Comparison of ENCODE assay signal across 1 cellular context in the genomic region with DNA sequence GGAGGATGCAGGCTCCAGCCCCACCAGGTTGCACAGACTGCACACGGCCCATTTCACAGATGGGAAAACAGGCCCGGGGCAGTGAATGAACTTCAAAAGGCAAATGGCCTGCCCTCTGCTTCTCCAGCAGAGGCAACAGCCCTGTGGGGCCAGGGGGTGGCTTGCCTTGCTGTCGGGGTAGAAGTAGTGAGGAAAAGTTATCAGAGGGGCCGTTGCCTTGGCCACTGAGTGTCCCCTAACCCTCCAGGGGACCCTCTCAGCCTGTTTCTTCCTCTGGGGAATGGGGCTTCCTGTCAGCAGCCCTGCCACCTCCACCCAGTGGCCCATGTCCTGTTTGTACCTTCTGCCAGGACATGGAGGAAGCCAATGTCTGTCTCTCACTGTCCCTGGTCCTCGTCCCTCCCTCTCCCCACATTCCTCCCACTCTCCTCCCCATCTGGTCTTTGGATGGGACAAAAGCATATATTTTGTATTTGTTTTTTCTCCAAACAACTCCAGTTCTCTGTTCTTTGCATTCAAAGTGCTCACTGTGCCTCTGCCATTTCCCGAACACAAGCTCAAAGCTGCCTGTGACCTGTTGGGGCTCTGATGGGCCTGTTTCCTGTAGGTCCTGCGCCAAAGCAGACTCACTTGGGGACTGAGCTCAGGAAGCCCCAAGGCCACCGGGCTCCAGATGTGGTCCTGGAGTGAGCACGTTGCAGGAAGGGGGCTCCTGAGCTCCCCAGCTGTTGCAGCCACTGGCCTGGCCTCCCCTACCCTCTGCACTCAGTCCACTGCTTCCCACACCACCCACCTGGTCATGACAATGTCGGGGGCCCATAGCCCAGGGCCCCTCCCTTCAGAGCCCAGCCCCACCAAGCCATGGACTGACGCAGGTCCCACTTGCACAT.
TF ChIP-seq lines count a peak whose summit lies in the region.

No MANE protein-coding gene starts in this region.

TF ChIP-seq in WTC11, 78 proteins besides CTCF, POLR2A, EP300 and RAD21 (continued from another document):
- TF ChIP-seq, protein P1, sequence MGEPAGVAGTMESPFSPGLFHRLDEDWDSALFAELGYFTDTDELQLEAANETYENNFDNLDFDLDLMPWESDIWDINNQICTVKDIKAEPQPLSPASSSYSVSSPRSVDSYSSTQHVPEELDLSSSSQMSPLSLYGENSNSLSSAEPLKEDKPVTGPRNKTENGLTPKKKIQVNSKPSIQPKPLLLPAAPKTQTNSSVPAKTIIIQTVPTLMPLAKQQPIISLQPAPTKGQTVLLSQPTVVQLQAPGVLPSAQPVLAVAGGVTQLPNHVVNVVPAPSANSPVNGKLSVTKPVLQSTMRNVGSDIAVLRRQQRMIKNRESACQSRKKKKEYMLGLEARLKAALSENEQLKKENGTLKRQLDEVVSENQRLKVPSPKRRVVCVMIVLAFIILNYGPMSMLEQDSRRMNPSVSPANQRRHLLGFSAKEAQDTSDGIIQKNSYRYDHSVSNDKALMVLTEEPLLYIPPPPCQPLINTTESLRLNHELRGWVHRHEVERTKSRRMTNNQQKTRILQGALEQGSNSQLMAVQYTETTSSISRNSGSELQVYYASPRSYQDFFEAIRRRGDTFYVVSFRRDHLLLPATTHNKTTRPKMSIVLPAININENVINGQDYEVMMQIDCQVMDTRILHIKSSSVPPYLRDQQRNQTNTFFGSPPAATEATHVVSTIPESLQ (CRISPR knock-in tag; IDR thresholded peaks at IDR 0.05) = no peak
- TF ChIP-seq SMAD3 (CRISPR knock-in tag; IDR thresholded peaks at IDR 0.05; ENCODE audit: borderline replicate concordance) (no peak), ZNF232 (CRISPR knock-in tag; IDR thresholded peaks at IDR 0.05) (no peak), EMX1 (CRISPR knock-in tag; IDR thresholded peaks at IDR 0.05) (no peak), TP53 (CRISPR knock-in tag; IDR thresholded peaks at IDR 0.05) (no peak), ATF1 (CRISPR knock-in tag; IDR thresholded peaks at IDR 0.05) (no peak), CBFB (CRISPR knock-in tag; IDR thresholded peaks at IDR 0.05; ENCODE audit: low read depth) (no peak), IRF2 (CRISPR knock-in tag; IDR thresholded peaks at IDR 0.05; ENCODE audit: borderline replicate concordance, low read depth) (no peak)
- TF ChIP-seq, protein P2, sequence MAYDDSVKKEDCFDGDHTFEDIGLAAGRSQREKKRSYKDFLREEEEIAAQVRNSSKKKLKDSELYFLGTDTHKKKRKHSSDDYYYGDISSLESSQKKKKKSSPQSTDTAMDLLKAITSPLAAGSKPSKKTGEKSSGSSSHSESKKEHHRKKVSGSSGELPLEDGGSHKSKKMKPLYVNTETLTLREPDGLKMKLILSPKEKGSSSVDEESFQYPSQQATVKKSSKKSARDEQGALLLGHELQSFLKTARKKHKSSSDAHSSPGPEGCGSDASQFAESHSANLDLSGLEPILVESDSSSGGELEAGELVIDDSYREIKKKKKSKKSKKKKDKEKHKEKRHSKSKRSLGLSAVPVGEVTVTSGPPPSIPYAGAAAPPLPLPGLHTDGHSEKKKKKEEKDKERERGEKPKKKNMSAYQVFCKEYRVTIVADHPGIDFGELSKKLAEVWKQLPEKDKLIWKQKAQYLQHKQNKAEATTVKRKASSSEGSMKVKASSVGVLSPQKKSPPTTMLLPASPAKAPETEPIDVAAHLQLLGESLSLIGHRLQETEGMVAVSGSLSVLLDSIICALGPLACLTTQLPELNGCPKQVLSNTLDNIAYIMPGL (CRISPR knock-in tag; IDR thresholded peaks at IDR 0.05) = no peak
- TF ChIP-seq, protein P3, sequence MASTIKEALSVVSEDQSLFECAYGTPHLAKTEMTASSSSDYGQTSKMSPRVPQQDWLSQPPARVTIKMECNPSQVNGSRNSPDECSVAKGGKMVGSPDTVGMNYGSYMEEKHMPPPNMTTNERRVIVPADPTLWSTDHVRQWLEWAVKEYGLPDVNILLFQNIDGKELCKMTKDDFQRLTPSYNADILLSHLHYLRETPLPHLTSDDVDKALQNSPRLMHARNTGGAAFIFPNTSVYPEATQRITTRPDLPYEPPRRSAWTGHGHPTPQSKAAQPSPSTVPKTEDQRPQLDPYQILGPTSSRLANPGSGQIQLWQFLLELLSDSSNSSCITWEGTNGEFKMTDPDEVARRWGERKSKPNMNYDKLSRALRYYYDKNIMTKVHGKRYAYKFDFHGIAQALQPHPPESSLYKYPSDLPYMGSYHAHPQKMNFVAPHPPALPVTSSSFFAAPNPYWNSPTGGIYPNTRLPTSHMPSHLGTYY (CRISPR knock-in tag; IDR thresholded peaks at IDR 0.05) = no peak
- TF ChIP-seq, protein P4, sequence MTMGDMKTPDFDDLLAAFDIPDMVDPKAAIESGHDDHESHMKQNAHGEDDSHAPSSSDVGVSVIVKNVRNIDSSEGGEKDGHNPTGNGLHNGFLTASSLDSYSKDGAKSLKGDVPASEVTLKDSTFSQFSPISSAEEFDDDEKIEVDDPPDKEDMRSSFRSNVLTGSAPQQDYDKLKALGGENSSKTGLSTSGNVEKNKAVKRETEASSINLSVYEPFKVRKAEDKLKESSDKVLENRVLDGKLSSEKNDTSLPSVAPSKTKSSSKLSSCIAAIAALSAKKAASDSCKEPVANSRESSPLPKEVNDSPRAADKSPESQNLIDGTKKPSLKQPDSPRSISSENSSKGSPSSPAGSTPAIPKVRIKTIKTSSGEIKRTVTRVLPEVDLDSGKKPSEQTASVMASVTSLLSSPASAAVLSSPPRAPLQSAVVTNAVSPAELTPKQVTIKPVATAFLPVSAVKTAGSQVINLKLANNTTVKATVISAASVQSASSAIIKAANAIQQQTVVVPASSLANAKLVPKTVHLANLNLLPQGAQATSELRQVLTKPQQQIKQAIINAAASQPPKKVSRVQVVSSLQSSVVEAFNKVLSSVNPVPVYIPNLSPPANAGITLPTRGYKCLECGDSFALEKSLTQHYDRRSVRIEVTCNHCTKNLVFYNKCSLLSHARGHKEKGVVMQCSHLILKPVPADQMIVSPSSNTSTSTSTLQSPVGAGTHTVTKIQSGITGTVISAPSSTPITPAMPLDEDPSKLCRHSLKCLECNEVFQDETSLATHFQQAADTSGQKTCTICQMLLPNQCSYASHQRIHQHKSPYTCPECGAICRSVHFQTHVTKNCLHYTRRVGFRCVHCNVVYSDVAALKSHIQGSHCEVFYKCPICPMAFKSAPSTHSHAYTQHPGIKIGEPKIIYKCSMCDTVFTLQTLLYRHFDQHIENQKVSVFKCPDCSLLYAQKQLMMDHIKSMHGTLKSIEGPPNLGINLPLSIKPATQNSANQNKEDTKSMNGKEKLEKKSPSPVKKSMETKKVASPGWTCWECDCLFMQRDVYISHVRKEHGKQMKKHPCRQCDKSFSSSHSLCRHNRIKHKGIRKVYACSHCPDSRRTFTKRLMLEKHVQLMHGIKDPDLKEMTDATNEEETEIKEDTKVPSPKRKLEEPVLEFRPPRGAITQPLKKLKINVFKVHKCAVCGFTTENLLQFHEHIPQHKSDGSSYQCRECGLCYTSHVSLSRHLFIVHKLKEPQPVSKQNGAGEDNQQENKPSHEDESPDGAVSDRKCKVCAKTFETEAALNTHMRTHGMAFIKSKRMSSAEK (CRISPR knock-in tag; IDR thresholded peaks at IDR 0.05; ENCODE audit: borderline replicate concordance) = no peak
- TF ChIP-seq, protein P5, sequence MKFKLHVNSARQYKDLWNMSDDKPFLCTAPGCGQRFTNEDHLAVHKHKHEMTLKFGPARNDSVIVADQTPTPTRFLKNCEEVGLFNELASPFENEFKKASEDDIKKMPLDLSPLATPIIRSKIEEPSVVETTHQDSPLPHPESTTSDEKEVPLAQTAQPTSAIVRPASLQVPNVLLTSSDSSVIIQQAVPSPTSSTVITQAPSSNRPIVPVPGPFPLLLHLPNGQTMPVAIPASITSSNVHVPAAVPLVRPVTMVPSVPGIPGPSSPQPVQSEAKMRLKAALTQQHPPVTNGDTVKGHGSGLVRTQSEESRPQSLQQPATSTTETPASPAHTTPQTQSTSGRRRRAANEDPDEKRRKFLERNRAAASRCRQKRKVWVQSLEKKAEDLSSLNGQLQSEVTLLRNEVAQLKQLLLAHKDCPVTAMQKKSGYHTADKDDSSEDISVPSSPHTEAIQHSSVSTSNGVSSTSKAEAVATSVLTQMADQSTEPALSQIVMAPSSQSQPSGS (CRISPR knock-in tag; IDR thresholded peaks at IDR 0.05; ENCODE audit: borderline replicate concordance, low read depth) = no peak
